9 cellular contexts compared by ENCODE assay signal in the genomic region with DNA sequence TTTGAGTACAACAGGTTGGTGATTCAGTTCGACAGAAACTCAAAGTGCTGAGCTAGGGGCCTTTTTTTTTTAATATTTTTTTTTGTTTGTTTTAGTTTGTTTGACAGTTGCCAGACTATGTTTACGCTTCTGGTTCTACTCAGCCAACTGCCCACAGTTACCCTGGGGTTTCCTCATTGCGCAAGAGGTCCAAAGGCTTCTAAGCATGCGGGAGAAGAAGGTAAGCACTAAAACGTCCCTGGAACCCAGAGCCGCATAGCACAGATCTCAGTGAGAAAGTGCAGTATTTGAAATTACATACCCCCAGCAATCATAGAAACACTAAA. TPM values are rescaled to one million over a fixed set of nuclear protein-coding genes. Genes with fewer than 3 reads are reported as not detected.
DNase-seq lines count a peak whose midpoint lies in the region; ATAC-seq, FAIRE-seq and TF ChIP-seq lines count a peak whose summit lies in the region.
"Had no signal": no experiment of that assay in that cellular context is flagged by ENCODE, and none has a peak within 500 bp of the region (broad histone marks: within the 10 kb centered on the region; RNA-seq: fewer than 3 reads in every experiment).

No MANE protein-coding gene starts in this region.

- peak overlapping the region; percentile 97; the same call in 1 of the 2 replicates for H4K8ac ChIP-seq in H1 (ENCODE audit: extremely low read depth, insufficient read depth, low read length)

- H3K27ac ChIP-seq in BLaER1 = no peak overlapping the region
- H3K27ac ChIP-seq in H1 (ENCODE audit: low read depth, low read length) = no peak overlapping the region
- no peak overlapping the region for H3K27ac ChIP-seq in muscle layer of colon (ENCODE audit: low read depth, low read length)

- H2AFZ ChIP-seq in H1 (ENCODE audit: low read length) = no peak overlapping the region; the same call in 1 of the 2 replicates

- H2BK120ac ChIP-seq in H1 (replicated peaks; ENCODE audit: low read depth, low read length) = no peak overlapping the region

- H3K56ac ChIP-seq in H1 (replicated peaks; ENCODE audit: insufficient read length, low read depth, low read length) = no peak overlapping the region

- DNase-seq in NCI-H526 treated with DMSO at 0.1 percent for 48 hours (lab: John Stamatoyannopoulos, UW) = peak; percentile 17
- no peak for DNase-seq in H1 (ENCODE audit: low read depth in 1 of 2, low spot score in 2 of 2)
- no peak for DNase-seq in activated effector memory CD4-positive, alpha-beta T cell treated with anti-CD3 and anti-CD28 coated beads, Interleukin-2, amount 50 U/mL, for 16 hours
- no peak for DNase-seq in stimulated activated CD4-positive, alpha-beta T cell treated with anti-CD3 and anti-CD28 coated beads, Interleukin-4, amount 100 ng/mL, for 24 hours

- TF ChIP-seq CTCF in H1 (IDR thresholded peaks at IDR 0.05; ENCODE audit: control extremely low read depth in 1 of 3, insufficient read depth in 1 of 3, low read depth in 1 of 3, low read length in 3 of 3) = no peak

- no peak overlapping the region for H2AK5ac ChIP-seq in H1 (ENCODE audit: low read depth, low read length)

- no peak for FAIRE-seq in H1 (lab: Jason Lieb, UNC)
- FAIRE-seq: islet of Langerhans had no signal

- no peak for TF ChIP-seq RAD21 in H1 (IDR thresholded peaks at IDR 0.05 in 1 of 2, conservative IDR thresholded peaks at IDR 0.05 in 1 of 2; ENCODE audit: low read depth in 2 of 2, low read length in 2 of 2)

- H3K79me1 ChIP-seq in H1 (ENCODE audit: low read depth, low read length) = no peaks in the 10 kb centered on the region

- peak; percentile 15 for ATAC-seq in GM19467 (IDR thresholded peaks at IDR 0.05; ENCODE audit: unreplicated experiment)
- ATAC-seq in GM21786 (IDR thresholded peaks at IDR 0.05; ENCODE audit: unreplicated experiment) = no peak

- TF ChIP-seq EP300 in H1 (IDR thresholded peaks at IDR 0.05; ENCODE audit: borderline replicate concordance in 1 of 2, low read depth in 2 of 2, low read length in 2 of 2) = no peak

- H3K4me2 ChIP-seq in BLaER1 = peak overlapping the region; percentile 91
- H3K4me2 ChIP-seq in H1 (ENCODE audit: insufficient read depth in 1 of 2, low read depth in 2 of 2, low read length in 2 of 2) = peak overlapping the region; percentile 68 to 92

- H3K79me2 ChIP-seq in H1 (ENCODE audit: control insufficient read depth in 1 of 2, insufficient read depth in 2 of 2, low read length in 2 of 2) = no peaks in the 10 kb centered on the region

- H3K23ac ChIP-seq in H1 (ENCODE audit: insufficient read length) = no peak overlapping the region

- H3K9me3 ChIP-seq in BLaER1 = no peaks in the 10 kb centered on the region
- no peaks in the 10 kb centered on the region for H3K9me3 ChIP-seq in H1 (ENCODE audit: insufficient read depth in 2 of 2, low read depth in 1 of 2, low read length in 1 of 2)
- no peaks in the 10 kb centered on the region for H3K9me3 ChIP-seq in muscle layer of colon (ENCODE audit: low read length)

- no peak overlapping the region for H4K91ac ChIP-seq in H1 (replicated peaks; ENCODE audit: insufficient read length, low read length)

- H3K4me1 ChIP-seq in BLaER1 = peaks cover 14% of the 10 kb centered on the region
- H3K4me1 ChIP-seq in H1 (replicated peaks in 1 of 4; ENCODE audit: control insufficient read depth in 3 of 4, insufficient read depth in 4 of 4, low read length in 3 of 4) = peaks cover 0 to 4% (median 0%) of the 10 kb centered on the region in 4 experiments; a peak in 1 of 7 replicates
- peaks cover 4% of the 10 kb centered on the region for H3K4me1 ChIP-seq in muscle layer of colon (ENCODE audit: insufficient read depth, low read length)

- H3K14ac ChIP-seq in H1 (ENCODE audit: insufficient read length) = no peak overlapping the region

- H3K36me3 ChIP-seq in BLaER1 = no peaks in the 10 kb centered on the region
- H3K36me3 ChIP-seq in H1 (ENCODE audit: control insufficient read depth in 2 of 4, insufficient read depth in 4 of 4, low read length in 3 of 4) = no peaks in the 10 kb centered on the region
- no peaks in the 10 kb centered on the region for H3K36me3 ChIP-seq in muscle layer of colon (ENCODE audit: insufficient read depth, low read length)

- H4K5ac ChIP-seq in H1 (ENCODE audit: insufficient read length, low read depth, low read length) = no peak overlapping the region

- 58% methylated on average over 6 of the region's 6 CpGs; no CpG with 5 or more reads in 1 of the 2 experiments for WGBS in H1 (ENCODE audit: extremely low coverage in 1 of 2, insufficient coverage in 1 of 2, insufficient read length in 1 of 2, insufficient replicate concordance in 2 of 2, low coverage in 1 of 2, low lambda C conversion rate in 2 of 2, missing lambda C conversion rate in 1 of 2), 2 experiments

- peaks cover 6% of the 10 kb centered on the region; the same call in 1 of the 2 replicates for H3K23me2 ChIP-seq in H1 (ENCODE audit: low read depth, low read length)

- CTCF ChIA-PET in H1 (lab: Charles Lee; ENCODE audit: partially characterized antibody) = interaction anchor here (1.6 kb wide), 1 partner anchor 21 kb away, joined by 7 read pairs; no protein-coding TSS in a partner anchor

- H3K18ac ChIP-seq in H1 (ENCODE audit: extremely low read depth, low read length) = no peak overlapping the region

- H2BK12ac ChIP-seq in H1 (ENCODE audit: low read depth, low read length) = no peak overlapping the region

- no peak overlapping the region for H2BK5ac ChIP-seq in H1 (ENCODE audit: low read depth, low read length)

- peaks cover 27% of the 10 kb centered on the region for H3K27me3 ChIP-seq in BLaER1
- peaks cover 0 to 8% (median 5%) of the 10 kb centered on the region in 4 experiments; a peak in 5 of 7 replicates for H3K27me3 ChIP-seq in H1 (replicated peaks in 1 of 4; ENCODE audit: control insufficient read depth in 3 of 4, extremely low read depth in 1 of 4, insufficient read depth in 3 of 4, low read length in 3 of 4)
- H3K27me3 ChIP-seq in muscle layer of colon (ENCODE audit: control insufficient read depth in 1 of 2, insufficient read depth in 2 of 2, low read length in 2 of 2) = peaks cover 0 to 17% of the 10 kb centered on the region in 2 donors

- H2BK15ac ChIP-seq in H1 (ENCODE audit: low read length) = no peak overlapping the region

- no peak for TF ChIP-seq POLR2A in H1 (IDR thresholded peaks at IDR 0.05; ENCODE audit: control extremely low read depth in 1 of 2, low read depth in 2 of 2, low read length in 2 of 2)

- no peaks in the 10 kb centered on the region for H4K20me1 ChIP-seq in BLaER1
- no peaks in the 10 kb centered on the region for H4K20me1 ChIP-seq in H1 (replicated peaks in 1 of 2; ENCODE audit: control insufficient read depth in 1 of 2, insufficient read depth in 2 of 2, low read length in 2 of 2)

- POLR2A ChIA-PET in H1 (lab: Charles Lee; ENCODE audit: partially characterized antibody) = interaction anchor here (1.6 kb wide), 1 partner anchor 8 kb away, joined by 5 read pairs; no protein-coding TSS in a partner anchor

- no peak overlapping the region for H3K4ac ChIP-seq in H1 (replicated peaks; ENCODE audit: insufficient read length, low read depth, low read length)

- no peak overlapping the region for H2BK20ac ChIP-seq in H1 (ENCODE audit: low read length)

- H3K4me3 ChIP-seq in BLaER1 (peak overlapping the region; percentile 71), H1 (ENCODE audit: extremely low read depth in 1 of 4, insufficient read depth in 2 of 4, low read depth in 3 of 4, low read length in 4 of 4) (peak overlapping the region; percentile 53 to 75 (median 70); a peak in 7 of 8 replicates), muscle layer of colon (ENCODE audit: low read depth in 1 of 2, low read length in 2 of 2) (peak overlapping the region; percentile 52 to 82)

- H3K9ac ChIP-seq in BLaER1 = peak overlapping the region; percentile 68; the same call in 1 of the 2 replicates
- no peak overlapping the region for H3K9ac ChIP-seq in H1 (replicated peaks in 1 of 4; ENCODE audit: extremely low read depth in 1 of 4, low read depth in 3 of 4, low read length in 3 of 4)
- H3K9ac ChIP-seq in muscle layer of colon (ENCODE audit: low read length) = no peak overlapping the region

TF ChIP-seq in H1, 55 proteins besides CTCF, POLR2A, EP300 and RAD21:
- TF ChIP-seq SIN3A (conservative IDR thresholded peaks at IDR 0.05 in 1 of 2, IDR thresholded peaks at IDR 0.05 in 1 of 2; ENCODE audit: low read depth in 1 of 2, low read length in 2 of 2) = no peak
- peak; percentile 100 for TF ChIP-seq CEBPB (IDR thresholded peaks at IDR 0.05; ENCODE audit: low read depth, low read length)

RNA-seq across cellular contexts. Expression of a gene that starts 0.6 kb away (rescaled TPM):
- 1.3 and 1.7 TPM in 2 replicates for total RNA-seq in H1 (2021; fragmentation: NEBNext Ultra II Directional; extraction: Animal tissue kit (Norgen Biotek cat#: 25700))
- 0.50 and 0.65 TPM in 2 replicates for polyA plus RNA-seq in H1 (2011; rRNA removed)
- polyA plus RNA-seq in H1 (2011; cell fraction: cytosol; rRNA removed) = 0.54 TPM
- polyA plus RNA-seq in H1 (2011; cell fraction: nucleus; rRNA removed) = 0.60 TPM
- 0.55 to 0.99 TPM (median 0.66 TPM) in 4 replicates for polyA plus RNA-seq in H1 (2012, experiment 1 of 2)
- 0.34 TPM for polyA plus RNA-seq in H1 (2012, experiment 2 of 2)
- polyA plus RNA-seq in H1 (2013, experiment 1 of 2) = 1.0 TPM
- polyA plus RNA-seq in H1 (2013, experiment 2 of 2) = 1.2 TPM
- polyA minus RNA-seq in H1 (2011; rRNA and poly(A)+ RNA removed) = 0.85 and 0.88 TPM in 2 replicates
- 0.95 TPM for polyA minus RNA-seq in H1 (2011; cell fraction: cytosol; rRNA and poly(A)+ RNA removed)
- 1.6 TPM for polyA minus RNA-seq in H1 (2011; cell fraction: nucleus; rRNA and poly(A)+ RNA removed)

RNA-seq across cellular contexts. Expression of a gene that starts 35.9 kb away (rescaled TPM):
- total RNA-seq in H1 (2021; fragmentation: NEBNext Ultra II Directional; extraction: Animal tissue kit (Norgen Biotek cat#: 25700)) = not detected in 2 replicates
- not detected in 2 replicates for polyA plus RNA-seq in H1 (2011; rRNA removed)
- polyA plus RNA-seq in H1 (2011; cell fraction: cytosol; rRNA removed) = not detected
- polyA plus RNA-seq in H1 (2011; cell fraction: nucleus; rRNA removed) = not detected
- polyA plus RNA-seq in H1 (2012, experiment 1 of 2) = 0.21 TPM in 1 of 4 replicates, not detected in the others
- polyA plus RNA-seq in H1 (2012, experiment 2 of 2) = not detected
- 0.02 TPM for polyA plus RNA-seq in H1 (2013, experiment 1 of 2)
- polyA plus RNA-seq in H1 (2013, experiment 2 of 2) = not detected
- not detected in 2 replicates for polyA minus RNA-seq in H1 (2011; rRNA and poly(A)+ RNA removed)
- polyA minus RNA-seq in H1 (2011; cell fraction: cytosol; rRNA and poly(A)+ RNA removed) = not detected
- 0.10 TPM for polyA minus RNA-seq in H1 (2011; cell fraction: nucleus; rRNA and poly(A)+ RNA removed)
